Comparison of ENCODE assay signal across 24 cellular contexts in genomic region chr2:45932278-45932975, GRCh38.
DNase-seq lines count a peak whose midpoint lies in the region; ATAC-seq and TF ChIP-seq lines count a peak whose summit lies in the region.
"Had no signal": no experiment of that assay in that cellular context is flagged by ENCODE, and none has a peak within 500 bp of the region (broad histone marks: within the 10 kb centered on the region; RNA-seq: fewer than 3 reads in every experiment).

No MANE protein-coding gene starts in this region.

- intact Hi-C loops in MCF 10A (cut with micrococcal nuclease), result loop anchor here (10.0 kb wide), 1 partner anchor 948 kb away; no protein-coding TSS in a partner anchor
- intact Hi-C loops in breast epithelium (cut with DNase I; ENCODE audit: low total_unique reads), result no loop called here

- H3K9me3 Mint-ChIP-seq in MCF 10A (ENCODE audit: unreplicated experiment), result no peaks in the 10 kb centered on the region
- H3K9me3 Mint-ChIP-seq in activated T-helper 17 cell treated with anti-CD3 and anti-CD28 coated beads, Interleukin-2, amount 50 U/mL, for 72 hours, result no peaks in the 10 kb centered on the region

- POLR2A ChIA-PET in MCF 10A (lab: Yijun Ruan, JAX), result no interaction called here
- POLR2A ChIA-PET in GM10248 (lab: Yijun Ruan, JAX), result no interaction called here

- no peaks in the 10 kb centered on the region for H3K36me3 ChIP-seq in breast epithelium
- H3K36me3 ChIP-seq: esophagus squamous epithelium, heart right ventricle, lower lobe of right lung had no signal

- BruUV-seq in MCF 10A (replicated peaks; lab: Mats Ljungman, UMichigan), result no TSS peak

- H3K27me3 Mint-ChIP-seq in MCF 10A (ENCODE audit: insufficient read depth, unreplicated experiment), result no peaks in the 10 kb centered on the region
- no peaks in the 10 kb centered on the region for H3K27me3 Mint-ChIP-seq in activated T-helper 17 cell treated with anti-CD3 and anti-CD28 coated beads, Interleukin-2, amount 50 U/mL, for 72 hours
- H3K27me3 Mint-ChIP-seq: naive B cell, T-cell had no signal

- no peak overlapping the region for H3K4me3 Mint-ChIP-seq in MCF 10A (ENCODE audit: unreplicated experiment)
- H3K4me3 Mint-ChIP-seq in activated T-helper 17 cell treated with anti-CD3 and anti-CD28 coated beads, Interleukin-2, amount 50 U/mL, for 72 hours, result no peak overlapping the region
- H3K4me3 Mint-ChIP-seq: naive B cell, T-cell had no signal

- DNase-seq in MCF 10A (ENCODE audit: unreplicated experiment) (peak; percentile 55), breast epithelium (ENCODE audit: low spot score in 2 of 2) (no peak), fibroblast of peridontal ligament (ENCODE audit: extremely low read depth) (peak; percentile 52), GM10248 (ENCODE audit: extremely low spot score) (no peak), COR-L47 (lab: John Stamatoyannopoulos, UW) (no peak)
- DNase-seq: activated CD4-positive, alpha-beta T cell treated with anti-CD3 and anti-CD28 coated beads for 48 hours; activated effector memory CD4-positive, alpha-beta T cell treated with Interleukin-2 at 50 U/mL for 16 hours; C1 segment of cervical spinal cord; cerebellar nuclear complex; DMS 273 treated with DMSO at 0.1 percent for 48 hours; effector CD8-positive, alpha-beta T cell; esophagus squamous epithelium; GF-D8; heart right ventricle; lower lobe of right lung; naive B cell; NCI-H2081 treated with DMSO at 0.1 percent for 48 hours; NCI-H510A; T-cell had no signal

- TF ChIP-seq CTCF in MCF 10A (IDR thresholded peaks at IDR 0.05; ENCODE audit: unreplicated experiment), result no peak
- no peak for TF ChIP-seq CTCF in breast epithelium (IDR thresholded peaks at IDR 0.05)
- TF ChIP-seq CTCF in GM10248 (IDR thresholded peaks at IDR 0.05; ENCODE audit: control extremely low read depth, extremely low read depth, low read depth, missing control alignments), result no peak

- H3K27me3 ChIP-seq in breast epithelium, result no peaks in the 10 kb centered on the region
- H3K27me3 ChIP-seq: esophagus squamous epithelium, heart right ventricle had no signal

- H3K27ac ChIP-seq in breast epithelium, result no peak overlapping the region
- H3K27ac ChIP-seq: esophagus squamous epithelium, lower lobe of right lung, skin epidermis had no signal

- peaks cover 6% of the 10 kb centered on the region for H3K36me3 Mint-ChIP-seq in MCF 10A (ENCODE audit: insufficient read depth, unreplicated experiment)
- H3K36me3 Mint-ChIP-seq in activated T-helper 17 cell treated with anti-CD3 and anti-CD28 coated beads, Interleukin-2, amount 50 U/mL, for 72 hours (ENCODE audit: low read depth), result no peaks in the 10 kb centered on the region
- H3K36me3 Mint-ChIP-seq: naive B cell had no signal

- CTCF ChIA-PET in MCF 10A (lab: Yijun Ruan, JAX) (interaction anchor here (1.2 kb wide), 1 partner anchor 154 kb away, joined by 3 read pairs; no protein-coding TSS in a partner anchor), GM10248 (lab: Yijun Ruan, JAX) (no interaction called here)

- peaks cover 29% of the 10 kb centered on the region for H3K4me1 Mint-ChIP-seq in MCF 10A (ENCODE audit: insufficient read depth, unreplicated experiment)
- H3K4me1 Mint-ChIP-seq in activated T-helper 17 cell treated with anti-CD3 and anti-CD28 coated beads, Interleukin-2, amount 50 U/mL, for 72 hours, result no peaks in the 10 kb centered on the region

- peaks cover 3 to 5% of the 10 kb centered on the region in 2 donors for H3K4me1 ChIP-seq in breast epithelium

- ATAC-seq in activated T-helper 17 cell treated with anti-CD3 and anti-CD28 coated beads, Interleukin-2, amount 50 U/mL, for 72 hours (replicated peaks), result peak; percentile 50
- no peak for ATAC-seq in HG02623 (IDR thresholded peaks at IDR 0.05; ENCODE audit: unreplicated experiment)
- ATAC-seq in GM18861 (IDR thresholded peaks at IDR 0.05; ENCODE audit: unreplicated experiment), result no peak
- ATAC-seq: heart right ventricle, lower lobe of right lung, Right ventricle myocardium inferior, T-cell had no signal

- no peak overlapping the region for H3K27ac Mint-ChIP-seq in MCF 10A (ENCODE audit: low read depth, unreplicated experiment)
- no peak overlapping the region for H3K27ac Mint-ChIP-seq in activated T-helper 17 cell treated with anti-CD3 and anti-CD28 coated beads, Interleukin-2, amount 50 U/mL, for 72 hours
- H3K27ac Mint-ChIP-seq: T-cell had no signal

- H3K4me3 ChIP-seq in breast epithelium, result no peak overlapping the region
- H3K4me3 ChIP-seq: esophagus squamous epithelium, heart right ventricle, lower lobe of right lung, skin epidermis had no signal

- no peaks in the 10 kb centered on the region for H3K9me3 ChIP-seq in breast epithelium
- H3K9me3 ChIP-seq: esophagus squamous epithelium, heart right ventricle, lower lobe of right lung had no signal

- TF ChIP-seq POLR2A in breast epithelium (IDR thresholded peaks at IDR 0.05), result no peak

Comparison
In these comparisons a context has a peak if more than half of its experiments do, and no peak if none do; other contexts are left out.
1. DNase-seq: peak in MCF 10A (single experiment) and fibroblast of peridontal ligament (single experiment); none in breast epithelium (0 of 2), GM10248 (single experiment) and COR-L47 (single experiment).